ENCODE assay signal across 8 cellular contexts in genomic region chr11:75873417-75874148, GRCh38. TPM values are rescaled to one million over a fixed set of nuclear protein-coding genes. Genes with fewer than 3 reads are reported as not detected.
DNase-seq lines count a peak whose midpoint lies in the region; ATAC-seq lines count a peak whose summit lies in the region.

No MANE protein-coding gene starts in this region.

- no peak overlapping the region for H3K4me3 ChIP-seq in HUES64 (ENCODE audit: low read length)

- H3K4me1 ChIP-seq in HUES64 (ENCODE audit: insufficient read depth, low read length): peaks cover 14% of the 10 kb centered on the region

- no peaks in the 10 kb centered on the region for H3K9me3 ChIP-seq in HUES64 (ENCODE audit: insufficient read depth, low read depth, low read length)

- 0 out of 2 replicates have a peak overlapping the region, but pooled peaks have one; percentile 1 for H3K9ac ChIP-seq in HUES64 (ENCODE audit: low read depth, low read length)

- H3K27ac ChIP-seq in HUES64 (ENCODE audit: low read depth, low read length): no peak overlapping the region

- H3K27me3 ChIP-seq in HUES64 (ENCODE audit: insufficient read depth, low read length): no peaks in the 10 kb centered on the region

- H3K36me3 ChIP-seq in HUES64 (ENCODE audit: insufficient read depth, low read length): no peaks in the 10 kb centered on the region

- WGBS in HUES64: 72% methylated on average over 8 of the region's 8 CpGs

- DNase-seq in germinal center (ENCODE audit: low spot score) (peak; percentile 54), dermis blood vessel endothelial cell (no peak), NCI-H524 treated with DMSO at 0.1 percent for 48 hours (lab: John Stamatoyannopoulos, UW) (no peak), NCI-H187 (lab: John Stamatoyannopoulos, UW) (no peak), middle frontal gyrus (ENCODE audit: extremely low spot score, low spot score) (no peak)

- ATAC-seq in GM18502 (IDR thresholded peaks at IDR 0.05; ENCODE audit: poor library complexity, unreplicated experiment): peak; percentile 75
- ATAC-seq in GM21528 (IDR thresholded peaks at IDR 0.05; ENCODE audit: low FRiP score, unreplicated experiment): peak; percentile 76

RNA-seq across cellular contexts. Expression of gene UVRAG, which starts 58.6 kb away (rescaled TPM):
- 6.7 TPM for polyA plus RNA-seq in HUES64 (2013, experiment 1 of 2)
- 10.2 TPM for polyA plus RNA-seq in HUES64 (2013, experiment 2 of 2)
- total RNA-seq in dermis blood vessel endothelial cell: 75.3 and 98.2 TPM in 2 replicates
